ENCODE assay signal across 8 cellular contexts in genomic region chr17:77140878-77141767, GRCh38. TPM values are rescaled to one million over a fixed set of nuclear protein-coding genes. Genes with fewer than 3 reads are reported as not detected.
DNase-seq lines count a peak whose midpoint lies in the region; ATAC-seq and TF ChIP-seq lines count a peak whose summit lies in the region.

SEC14L1 (plus strand) TSS chr17:77140969; CDS start chr17:77143597, 2,628 bp downstream.

- H3K36me3 ChIP-seq in SJCRH30 (peaks cover 17% of the 10 kb centered on the region), iPS DF 6.9 (ENCODE audit: control insufficient read depth, insufficient read depth, low read length) (no peaks in the 10 kb centered on the region; the same call in 1 of the 2 replicates), sigmoid colon (peaks cover 0 to 20% (median 0%) of the 10 kb centered on the region in 4 donors)

- no peak for TF ChIP-seq POLR2A in sigmoid colon (IDR thresholded peaks at IDR 0.05)

- intact Hi-C loops in sigmoid colon (cut with DNase I) = loop anchor here (2.0 to 5.0 kb wide), 3 partner anchors 42 to 404 kb away; partner anchors contain the start of genes MFSD11 and SRSF2

- H3K27ac ChIP-seq in SJCRH30 (peak within 1 kb of the TSS; percentile 85), iPS DF 6.9 (ENCODE audit: low read length) (no peak within 1 kb of the TSS), sigmoid colon (peak within 1 kb of the TSS; percentile 94 to 98 (median 96))

- peak within 1 kb of the TSS; percentile 89 for H3K4me3 ChIP-seq in SJCRH30
- peak within 1 kb of the TSS; percentile 92 for H3K4me3 ChIP-seq in astrocyte of the cerebellum (ENCODE audit: low read depth, low read length)
- H3K4me3 ChIP-seq in iPS DF 6.9 (ENCODE audit: low read length) = peak within 1 kb of the TSS; percentile 86
- H3K4me3 ChIP-seq in sigmoid colon = peak within 1 kb of the TSS; percentile 73 to 100 (median 98)

- in situ Hi-C loops in astrocyte of the cerebellum (cut with HindIII; ENCODE audit: low sequenced_read_pairs) = no loop called here

- ATAC-seq in GM18519 (IDR thresholded peaks at IDR 0.05; ENCODE audit: low FRiP score, unreplicated experiment) (peak; percentile 22), HG03342 (IDR thresholded peaks at IDR 0.05; ENCODE audit: unreplicated experiment) (peak; percentile 33), GM18868 (IDR thresholded peaks at IDR 0.05; ENCODE audit: unreplicated experiment) (no peak)

- TF ChIP-seq CTCF in astrocyte of the cerebellum (IDR thresholded peaks at IDR 0.05; ENCODE audit: low read depth, low read length, missing control alignments) (no peak), sigmoid colon (IDR thresholded peaks at IDR 0.05) (no peak)

- H3K27me3 ChIP-seq in SJCRH30 = no peaks in the 10 kb centered on the region
- H3K27me3 ChIP-seq in iPS DF 6.9 (ENCODE audit: control insufficient read depth, insufficient read depth, low read length) = no peaks in the 10 kb centered on the region
- no peaks in the 10 kb centered on the region for H3K27me3 ChIP-seq in sigmoid colon

- H3K9me3 ChIP-seq in SJCRH30 (replicated peaks) = peaks cover 15% of the 10 kb centered on the region
- H3K9me3 ChIP-seq in iPS DF 6.9 (ENCODE audit: control insufficient read depth, insufficient read depth, low read length) = no peaks in the 10 kb centered on the region
- no peaks in the 10 kb centered on the region for H3K9me3 ChIP-seq in sigmoid colon

- no peak for TF ChIP-seq EP300 in sigmoid colon (IDR thresholded peaks at IDR 0.05)

- WGBS in iPS DF 6.9 (ENCODE audit: insufficient coverage, insufficient read length) = no CpG with 5 or more reads among the region's 99 CpGs
- 1% methylated on average over 99 of the region's 99 CpGs for whole genome bisulfite sequencing in sigmoid colon, 2 donors

- DNase-seq in A172 (ENCODE audit: low spot score) = peak; percentile 63
- DNase-seq in SJCRH30 = peak; percentile 71 to 75
- DNase-seq in astrocyte of the cerebellum (ENCODE audit: low read depth) = no peak
- no peak for DNase-seq in iPS DF 6.9 (ENCODE audit: low read depth, low spot score)
- peak; percentile 76 for DNase-seq in sigmoid colon

- H3K4me1 ChIP-seq in SJCRH30 (peaks cover 23% of the 10 kb centered on the region), iPS DF 6.9 (ENCODE audit: control insufficient read depth, insufficient read depth, low read length) (peaks cover 5% of the 10 kb centered on the region; the same call in 1 of the 2 replicates), sigmoid colon (peaks cover 0 to 29% (median 25%) of the 10 kb centered on the region in 4 donors)

RNA-seq across cellular contexts. Expression of gene SEC14L1, which starts in this region (rescaled TPM):
- total RNA-seq in A172 (2014; rRNA removed; shearing (Covaris generic)) = 56.3 and 61.8 TPM in 2 replicates
- total RNA-seq in SJCRH30 (2014; rRNA removed; shearing (Covaris generic)) = 40.7 and 50.0 TPM in 2 replicates
- 10 to 100 TPM; 18.9 to 39.9 (median 24.4) TPM for total RNA-seq in sigmoid colon
- 10 to 100 TPM in 2 of 3 donors, 1 to 10 TPM in 1; 9.6 to 33.4 (median 20.1) TPM for polyA plus RNA-seq in sigmoid colon

Comparison
In these comparisons a context has a peak if more than half of its experiments do, and no peak if none do; other contexts are left out.
1. DNase-seq: peak in A172 (single experiment), SJCRH30 (2 of 2) and sigmoid colon (single experiment); none in astrocyte of the cerebellum (single experiment) and iPS DF 6.9 (single experiment).
2. Peak in every context shown above with its lines, with median percentiles within 50 percentile points of each other: H3K4me3 ChIP-seq.